18 cellular contexts compared by ENCODE assay signal in the genomic region with DNA sequence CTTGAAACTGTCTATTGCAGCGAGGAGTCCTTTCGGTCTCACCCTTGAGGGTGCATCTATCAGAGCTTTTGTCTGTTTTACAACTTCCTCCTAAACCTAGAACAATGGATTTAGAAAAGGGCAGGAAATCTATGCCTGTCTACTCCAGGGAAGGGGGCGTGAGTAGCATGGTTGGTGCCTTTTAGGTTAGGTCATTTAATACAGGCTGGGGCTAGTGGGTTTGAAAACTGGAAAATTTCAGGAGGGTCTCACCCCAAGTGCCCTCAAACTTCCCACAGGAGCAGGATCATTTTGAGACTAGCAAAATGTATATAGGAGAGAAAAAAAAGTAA. TPM values are rescaled to one million over a fixed set of nuclear protein-coding genes. Genes with fewer than 3 reads are reported as not detected.
DNase-seq lines count a peak whose midpoint lies in the region; ATAC-seq, FAIRE-seq and TF ChIP-seq lines count a peak whose summit lies in the region.
"Had no signal": no experiment of that assay in that cellular context is flagged by ENCODE, and none has a peak within 500 bp of the region (broad histone marks: within the 10 kb centered on the region; RNA-seq: fewer than 3 reads in every experiment).

No MANE protein-coding gene starts in this region.

- TF ChIP-seq CTCF in AG04449 (IDR thresholded peaks at IDR 0.05; ENCODE audit: insufficient read depth, low read length, missing control alignments) (no peak), K562 (IDR thresholded peaks at IDR 0.05 in 2 of 3, conservative IDR thresholded peaks at IDR 0.05 in 1 of 3; ENCODE audit: insufficient read depth in 2 of 3, low read depth in 1 of 3, low read length in 3 of 3) (no peak)

- no peaks in the 10 kb centered on the region for H3K79me2 ChIP-seq in K562 (ENCODE audit: control insufficient read depth, insufficient read depth, low read length)

- POLR2A ChIA-PET in AG04449 (lab: Yijun Ruan, JAX), result no interaction called here
- POLR2A ChIA-PET in K562 (lab: Yijun Ruan, JAX), result interaction anchor here (0.6 to 0.7 kb wide), 2 partner anchors 469 to 546 kb away, joined by 3 to 4 read pairs; no protein-coding TSS in a partner anchor

- 15% methylated on average over 3 of the region's 3 CpGs for WGBS in K562 (ENCODE audit: insufficient coverage, low coverage, missing lambda C conversion rate)
- 52% methylated on average over 2 of the region's 3 CpGs; no CpG with 5 or more reads in 1 of the 2 experiments for WGBS in mesodermal cell (ENCODE audit: insufficient coverage in 2 of 2), 2 experiments

- no peaks in the 10 kb centered on the region for H3K36me3 Mint-ChIP-seq in activated T-helper 17 cell treated with anti-CD3 and anti-CD28 coated beads, Interleukin-2, amount 50 U/mL, for 72 hours (ENCODE audit: low read depth)

- no peaks in the 10 kb centered on the region for H4K20me1 ChIP-seq in K562 (replicated peaks; ENCODE audit: control insufficient read depth, insufficient read depth, low read length)

- TF ChIP-seq RAD21 in K562 (CRISPR knock-in tag; conservative IDR thresholded peaks at IDR 0.05 in 1 of 2, IDR thresholded peaks at IDR 0.05 in 1 of 2), result no peak; a peak in 1 of 4 replicates

- no peak for DNase-seq in AG04449 (ENCODE audit: low read depth, low spot score)
- DNase-seq in K562 (ENCODE audit: extremely low read depth in 1 of 4, low spot score in 3 of 4), result no peak
- no peak for DNase-seq in GM19239 (ENCODE audit: insufficient read length, low spot score)
- no peak for DNase-seq in AG20443 (ENCODE audit: low spot score)
- no peak for DNase-seq in central memory CD4-positive, alpha-beta T cell
- DNase-seq: activated CD4-positive, alpha-beta T cell treated with anti-CD3 and anti-CD28 coated beads for 1 hour; activated gamma-delta T cell treated with Interleukin-2 at 50 U/mL for 16 hours; BE2C; NCI-H1417 treated with DMSO at 0.1 percent for 48 hours; NK-92 treated with Interleukin-12 subunit alpha and Interleukin-12 subunit beta, amount 100 ng/mL, for 24 hours; Right ventricle myocardium superior; T-helper 17 cell had no signal

- no peak overlapping the region for H3K4me3 Mint-ChIP-seq in activated T-helper 17 cell treated with anti-CD3 and anti-CD28 coated beads, Interleukin-2, amount 50 U/mL, for 72 hours
- H3K4me3 Mint-ChIP-seq: T-helper 17 cell had no signal

- H3K27ac Mint-ChIP-seq in activated T-helper 17 cell treated with anti-CD3 and anti-CD28 coated beads, Interleukin-2, amount 50 U/mL, for 72 hours, result no peak overlapping the region
- H3K27ac Mint-ChIP-seq: T-helper 17 cell had no signal

- peaks cover 4% of the 10 kb centered on the region for H3K4me1 Mint-ChIP-seq in activated T-helper 17 cell treated with anti-CD3 and anti-CD28 coated beads, Interleukin-2, amount 50 U/mL, for 72 hours
- H3K4me1 Mint-ChIP-seq: T-helper 17 cell had no signal

- H3K27me3 ChIP-seq in HUES48 (ENCODE audit: control insufficient read depth, insufficient read depth, low read length) (no peaks in the 10 kb centered on the region), K562 (ENCODE audit: control insufficient read depth in 2 of 2, insufficient read depth in 2 of 2, low read length in 2 of 2) (peaks cover 0 to 4% of the 10 kb centered on the region in 2 experiments; a peak in 2 of 5 replicates)
- H3K27me3 ChIP-seq: colonic mucosa had no signal

- no peaks in the 10 kb centered on the region for H3K9me1 ChIP-seq in K562 (ENCODE audit: control insufficient read depth, insufficient read depth, low read length)

- H3K4me1 ChIP-seq in HUES48 (ENCODE audit: control insufficient read depth, insufficient read depth, low read length), result peaks cover 4% of the 10 kb centered on the region
- peaks cover 24 to 36% of the 10 kb centered on the region in 2 experiments for H3K4me1 ChIP-seq in K562 (replicated peaks in 1 of 2; ENCODE audit: control insufficient read depth in 2 of 2, insufficient read depth in 2 of 2, low read length in 2 of 2)
- peaks cover 17% of the 10 kb centered on the region for H3K4me1 ChIP-seq in mesodermal cell (ENCODE audit: control insufficient read depth, insufficient read depth, low read length, poor library complexity, severe bottlenecking)
- H3K4me1 ChIP-seq: BE2C, colonic mucosa had no signal

- CTCF ChIA-PET in AG04449 (lab: Yijun Ruan, JAX), result interaction anchor here (1.1 kb wide), 1 partner anchor 30 kb away, joined by 3 read pairs; no protein-coding TSS in a partner anchor
- CTCF ChIA-PET in K562 (lab: Yijun Ruan, JAX; ENCODE audit: low intra/inter-chr PET ratio), result no interaction called here

- TF ChIP-seq POLR2A in K562 (conservative IDR thresholded peaks at IDR 0.05), result no peak

- intact Hi-C loops in K562 (cut with micrococcal nuclease), result no loop called here

- H3K9me3 Mint-ChIP-seq in activated T-helper 17 cell treated with anti-CD3 and anti-CD28 coated beads, Interleukin-2, amount 50 U/mL, for 72 hours, result no peaks in the 10 kb centered on the region

- in situ Hi-C loops in K562 (cut with MboI), result no loop called here

- H3K4me2 ChIP-seq in K562 (ENCODE audit: insufficient read depth, low read length), result peak overlapping the region; percentile 76

- H3K9ac ChIP-seq in HUES48 (ENCODE audit: low read depth, low read length) (no peak overlapping the region), K562 (ENCODE audit: insufficient read depth in 1 of 2, low read depth in 2 of 2, low read length in 2 of 2) (peak overlapping the region in 1 of 2 experiments; percentile 37; a peak in 1 of 4 replicates)

- peaks cover 32% of the 10 kb centered on the region for H3K27me3 Mint-ChIP-seq in activated T-helper 17 cell treated with anti-CD3 and anti-CD28 coated beads, Interleukin-2, amount 50 U/mL, for 72 hours

- H3K36me3 ChIP-seq in HUES48 (ENCODE audit: control insufficient read depth, insufficient read depth, low read length), result no peaks in the 10 kb centered on the region
- no peaks in the 10 kb centered on the region for H3K36me3 ChIP-seq in K562 (ENCODE audit: control insufficient read depth, insufficient read depth, low read length)
- no peaks in the 10 kb centered on the region for H3K36me3 ChIP-seq in mesodermal cell (ENCODE audit: control insufficient read depth, insufficient read depth, low read length)
- H3K36me3 ChIP-seq: BE2C, colonic mucosa had no signal

- H3K4me3 ChIP-seq in AG04449 (ENCODE audit: low read depth, low read length), result peak overlapping the region; percentile 27
- no peak overlapping the region for H3K4me3 ChIP-seq in HUES48 (ENCODE audit: low read depth, low read length)
- H3K4me3 ChIP-seq in K562, result no peak overlapping the region; the same call in 1 of the 2 replicates
- H3K4me3 ChIP-seq in mesodermal cell (ENCODE audit: extremely low read depth, insufficient read depth, low read length, poor library complexity, severe bottlenecking), result no peak overlapping the region
- H3K4me3 ChIP-seq: colonic mucosa had no signal

- FAIRE-seq in K562 (lab: Jason Lieb, UNC) (no peak), GM19239 (lab: Jason Lieb, UNC) (no peak)
- FAIRE-seq: GM18507, islet of Langerhans had no signal

- H3K27ac ChIP-seq in HUES48 (ENCODE audit: low read depth, low read length) (peak overlapping the region; percentile 66), K562 (ENCODE audit: extremely low read depth, low read depth, low read length) (peak overlapping the region; percentile 46; the same call in 2 of the 3 replicates), mesodermal cell (ENCODE audit: low read depth, low read length, severe bottlenecking) (peak overlapping the region; percentile 84)
- H3K27ac ChIP-seq: colonic mucosa had no signal

- TF ChIP-seq EP300 in K562 (IDR thresholded peaks at IDR 0.05; ENCODE audit: low read length), result no peak

- H3K9me3 ChIP-seq in HUES48 (ENCODE audit: control insufficient read depth, insufficient read depth, low read length) (no peaks in the 10 kb centered on the region), K562 (replicated peaks; ENCODE audit: control insufficient read depth, insufficient read depth, low read depth, low read length) (no peaks in the 10 kb centered on the region), mesodermal cell (ENCODE audit: control insufficient read depth, low read length) (no peaks in the 10 kb centered on the region)
- H3K9me3 ChIP-seq: BE2C, colonic mucosa had no signal

- peak overlapping the region; percentile 81 for H2AFZ ChIP-seq in K562 (ENCODE audit: low read depth, low read length)

- peak; percentile 17 for ATAC-seq in K562
- no peak for ATAC-seq in activated T-helper 17 cell treated with anti-CD3 and anti-CD28 coated beads, Interleukin-2, amount 50 U/mL, for 72 hours (replicated peaks)
- ATAC-seq: T-helper 17 cell had no signal

- BruUV-seq in K562 (replicated peaks; lab: Mats Ljungman, UMichigan), result no TSS peak

TF ChIP-seq in K562, 482 proteins besides CTCF, POLR2A, EP300 and RAD21:
- TF ChIP-seq POLR2B (IDR thresholded peaks at IDR 0.05; ENCODE audit: low read depth, partially characterized antibody), result no peak
- no peak for TF ChIP-seq ZNF354B (CRISPR knock-in tag; IDR thresholded peaks at IDR 0.05)
- peak; percentile 39; the same call in 1 of the 2 replicates for TF ChIP-seq ZBTB7A (IDR thresholded peaks at IDR 0.05; ENCODE audit: borderline replicate concordance, control insufficient read depth, low read depth, low read length)
- peak; percentile 53; the same call in 1 of the 2 replicates for TF ChIP-seq FOSL1 (tag; conservative IDR thresholded peaks at IDR 0.05)
- 0 out of 2 replicates have a peak, but pooled peaks have one; percentile 14 for TF ChIP-seq EGR1 (conservative IDR thresholded peaks at IDR 0.05)

RNA-seq across cellular contexts. Expression of gene BMP6, which starts 33.5 kb away (rescaled TPM):
- not detected in 2 replicates for total RNA-seq in K562 (2011; cell fraction: chromatin; rRNA removed; ENCODE audit: low replicate concordance)
- total RNA-seq in K562 (2011; cell fraction: nucleolus; rRNA removed), result 0.17 TPM in 1 of 2 replicates, not detected in the other
- total RNA-seq in K562 (2011; cell fraction: nucleoplasm; rRNA removed), result not detected in 2 replicates
- not detected in 2 replicates for total RNA-seq in K562 (2014; rRNA removed)
- total RNA-seq in K562 (2014; rRNA removed; fragmentation: Illumina TruSeq; extraction: Trizol), result 0.10 TPM in 1 of 2 replicates, not detected in the other
- total RNA-seq in K562 (2015; rRNA removed; fragmentation: Illumina TruSeq; extraction: Trizol), result 0.07 and 0.15 TPM in 2 replicates
- total RNA-seq in K562 (2021), result 0.07 and 0.13 TPM in 2 replicates
- polyA plus RNA-seq in K562 (2011; rRNA removed), result 0.04 and 0.15 TPM in 2 replicates
- polyA plus RNA-seq in K562 (2011; cell fraction: cytosol; rRNA removed), result 0.06 and 0.21 TPM in 2 replicates
- 0.06 TPM in 1 of 2 replicates, not detected in the other for polyA plus RNA-seq in K562 (2011; cell fraction: nucleus; rRNA removed)
- polyA plus RNA-seq in K562 (2012), result 0.13 and 0.26 TPM in 2 replicates
- polyA plus RNA-seq in K562 (2014; fragmentation: Illumina TruSeq; extraction: Trizol), result 0.10 TPM in 2 replicates
- under 1 TPM in 1 of 2 experiments, not detected in 1; 0.01 TPM for polyA plus RNA-seq in K562 (2014; fragmentation: Nextera tagmentation; extraction: Ambion mirVana)
- polyA plus RNA-seq in K562 (2014; rRNA removed), result 0.05 and 0.22 TPM in 2 replicates
- polyA minus RNA-seq in K562 (2011; rRNA and poly(A)+ RNA removed), result 0.07 and 0.36 TPM in 2 replicates
- polyA minus RNA-seq in K562 (2011; cell fraction: cytosol; rRNA and poly(A)+ RNA removed), result 1.1 TPM in 1 of 2 replicates, not detected in the other
- polyA minus RNA-seq in K562 (2011; cell fraction: nucleus; rRNA and poly(A)+ RNA removed), result 0.13 and 0.22 TPM in 2 replicates
- 17.9 TPM for polyA plus RNA-seq in mesodermal cell (2013, experiment 1 of 2)
- polyA plus RNA-seq in mesodermal cell (2013, experiment 2 of 2), result 16.8 TPM
- total RNA-seq in activated T-helper 17 cell treated with anti-CD3 and anti-CD28 coated beads, Interleukin-2, amount 50 U/mL, for 72 hours, result under 1 TPM in 1 of 2 donors, not detected in 1; 0.21 TPM
